In genomic region chr20:41048475-41049242, GRCh38 we compare ENCODE assay signal across 9 cellular contexts. TPM values are rescaled to one million over a fixed set of nuclear protein-coding genes. Genes with fewer than 3 reads are reported as not detected.
A peak's percentile ranks its signal among the peaks of the same experiment; 100 is the strongest.
DNase-seq lines count a peak whose midpoint lies in the region; ATAC-seq and TF ChIP-seq lines count a peak whose summit lies in the region.
"Had no signal": no experiment of that assay in that cellular context is flagged by ENCODE, and none has a peak within 500 bp of the region (broad histone marks: within the 10 kb centered on the region; RNA-seq: fewer than 3 reads in every experiment).

No MANE protein-coding gene starts in this region.

- 55% methylated on average over 7 of the region's 7 CpGs for WGBS in liver

- peak overlapping the region in 2 of 3 donors; percentile 24 to 35 for H3K4me3 ChIP-seq in liver (ENCODE audit: low read depth in 1 of 3, low read length in 3 of 3)

- no peaks in the 10 kb centered on the region for H3K36me3 ChIP-seq in liver (ENCODE audit: control insufficient read depth in 4 of 4, insufficient read depth in 3 of 4, low read depth in 1 of 4, low read length in 3 of 4)

- peak overlapping the region; percentile 87 for H3K27ac Mint-ChIP-seq in activated CD8-positive, alpha-beta T cell treated with anti-CD3 and anti-CD28 coated beads for 36 hours

- intact Hi-C loops in activated CD8-positive, alpha-beta T cell treated with anti-CD3 and anti-CD28 coated beads for 36 hours (cut with micrococcal nuclease) = loop anchor here (5.0 kb wide), 1 partner anchor 34 kb away; no protein-coding TSS in a partner anchor

- no peak for TF ChIP-seq RAD21 in liver (IDR thresholded peaks at IDR 0.05)

- TF ChIP-seq CTCF in activated CD8-positive, alpha-beta T cell treated with anti-CD3 and anti-CD28 coated beads for 36 hours (IDR thresholded peaks at IDR 0.05) = no peak
- TF ChIP-seq CTCF in liver (IDR thresholded peaks at IDR 0.05; ENCODE audit: low read depth, low read length, missing input control) (no peak), GM10266 (IDR thresholded peaks at IDR 0.05; ENCODE audit: control insufficient read depth, insufficient read depth, low read depth, missing control alignments) (no peak)

- POLR2A ChIA-PET in activated CD8-positive, alpha-beta T cell treated with anti-CD3 and anti-CD28 coated beads for 36 hours (lab: Charles Lee) = interaction anchor here (0.7 to 2.1 kb wide), 4 partner anchors 14 to 38 kb away, joined by 3 to 12 read pairs (median 5); no protein-coding TSS in a partner anchor

- H3K9me3 ChIP-seq in liver (ENCODE audit: control insufficient read depth in 4 of 4, low read length in 3 of 4) = no peaks in the 10 kb centered on the region

- no peaks in the 10 kb centered on the region for H3K27me3 Mint-ChIP-seq in activated CD8-positive, alpha-beta T cell treated with anti-CD3 and anti-CD28 coated beads for 36 hours

- peaks cover 32% of the 10 kb centered on the region for H3K36me3 Mint-ChIP-seq in activated CD8-positive, alpha-beta T cell treated with anti-CD3 and anti-CD28 coated beads for 36 hours (ENCODE audit: low read depth)

- ATAC-seq in activated CD8-positive, alpha-beta T cell treated with anti-CD3 and anti-CD28 coated beads for 36 hours = peak; percentile 25
- no peak for ATAC-seq in HG03565 (IDR thresholded peaks at IDR 0.05; ENCODE audit: unreplicated experiment)

- H3K27ac ChIP-seq in liver (ENCODE audit: low read depth in 1 of 2, low read length in 2 of 2) = peak overlapping the region; percentile 48 to 70

- DNase-seq in AML-193 (lab: John Stamatoyannopoulos, UW) = peak; percentile 38 to 40
- peak; percentile 93 for DNase-seq in KBM-7
- no peak for DNase-seq in activated CD8-positive, alpha-beta T cell treated with anti-CD3 and anti-CD28 coated beads for 36 hours
- no peak for DNase-seq in T1000 (lab: John Stamatoyannopoulos, UW)
- no peak for DNase-seq in stimulated activated CD4-positive, alpha-beta T cell treated with anti-CD3 and anti-CD28 coated beads, Interleukin-2, amount 100 ng/mL, for 24 hours
- no peak for DNase-seq in GM10266 (ENCODE audit: extremely low spot score)
- DNase-seq: head of caudate nucleus had no signal

- H3K27me3 ChIP-seq in liver (ENCODE audit: control insufficient read depth in 4 of 4, insufficient read depth in 4 of 4, low read length in 3 of 4) = no peaks in the 10 kb centered on the region

- H3K4me1 ChIP-seq in liver (ENCODE audit: control insufficient read depth in 4 of 4, insufficient read depth in 4 of 4, low read length in 3 of 4) = peaks cover 4 to 56% (median 21%) of the 10 kb centered on the region in 4 donors

- CTCF ChIA-PET in activated CD8-positive, alpha-beta T cell treated with anti-CD3 and anti-CD28 coated beads for 36 hours (lab: Charles Lee) = interaction anchor here (0.8 to 5.2 kb wide), 8 partner anchors 13 to 87 kb away, joined by 3 to 30 read pairs (median 4); no protein-coding TSS in a partner anchor

- peak overlapping the region; percentile 79 for H3K4me3 Mint-ChIP-seq in activated CD8-positive, alpha-beta T cell treated with anti-CD3 and anti-CD28 coated beads for 36 hours

- H3K9ac ChIP-seq in liver (ENCODE audit: low read depth in 1 of 2, low read length in 2 of 2) = peak overlapping the region; percentile 58 to 91

- peaks cover 86% of the 10 kb centered on the region for H3K4me1 Mint-ChIP-seq in activated CD8-positive, alpha-beta T cell treated with anti-CD3 and anti-CD28 coated beads for 36 hours (ENCODE audit: low read depth)

- in situ Hi-C loops in KBM-7 (cut with MboI; ENCODE audit: low pct_unique_long_range_greater_than_20kb, low sequenced_read_pairs) = no loop called here

- H3K9me3 Mint-ChIP-seq in activated CD8-positive, alpha-beta T cell treated with anti-CD3 and anti-CD28 coated beads for 36 hours = peaks cover 6% of the 10 kb centered on the region

TF ChIP-seq in liver, 16 proteins besides CTCF, POLR2A, EP300 and RAD21:
- TF ChIP-seq NR2F2 (IDR thresholded peaks at IDR 0.05) (no peak), SP1 (IDR thresholded peaks at IDR 0.05) (no peak), JUND (IDR thresholded peaks at IDR 0.05) (no peak), MAX (IDR thresholded peaks at IDR 0.05) (no peak), ZBTB33 (IDR thresholded peaks at IDR 0.05) (no peak), RXRA (IDR thresholded peaks at IDR 0.05) (no peak), YY1 (IDR thresholded peaks at IDR 0.05) (no peak), TAF1 (conservative IDR thresholded peaks at IDR 0.05) (no peak), EGR1 (IDR thresholded peaks at IDR 0.05; ENCODE audit: low read depth in 2 of 2) (no peak), GABPA (IDR thresholded peaks at IDR 0.05 in 1 of 2, conservative IDR thresholded peaks at IDR 0.05 in 1 of 2) (no peak), HNF4G (IDR thresholded peaks at IDR 0.05) (no peak)

RNA-seq across cellular contexts. Expression of gene TOP1, which starts 20.0 kb away (rescaled TPM):
- 10 to 100 TPM; 81.0 to 81.1 TPM for total RNA-seq in activated CD8-positive, alpha-beta T cell treated with anti-CD3 and anti-CD28 coated beads for 36 hours
- 10 to 100 TPM; 21.1 to 62.1 TPM for total RNA-seq in liver
- 10 to 100 TPM; 13.7 to 17.8 TPM for polyA plus RNA-seq in liver

Comparison
In these comparisons a context has a peak if more than half of its experiments do, and no peak if none do; other contexts are left out.
1. DNase-seq: peak in AML-193 (2 of 2) and KBM-7 (single experiment); none in activated CD8-positive, alpha-beta T cell treated with anti-CD3 and anti-CD28 coated beads for 36 hours (single experiment), T1000 (single experiment), stimulated activated CD4-positive, alpha-beta T cell treated with anti-CD3 and anti-CD28 coated beads, Interleukin-2, amount 100 ng/mL, for 24 hours (0 of 2) and GM10266 (single experiment).